18 cellular contexts compared by ENCODE assay signal in the genomic region with DNA sequence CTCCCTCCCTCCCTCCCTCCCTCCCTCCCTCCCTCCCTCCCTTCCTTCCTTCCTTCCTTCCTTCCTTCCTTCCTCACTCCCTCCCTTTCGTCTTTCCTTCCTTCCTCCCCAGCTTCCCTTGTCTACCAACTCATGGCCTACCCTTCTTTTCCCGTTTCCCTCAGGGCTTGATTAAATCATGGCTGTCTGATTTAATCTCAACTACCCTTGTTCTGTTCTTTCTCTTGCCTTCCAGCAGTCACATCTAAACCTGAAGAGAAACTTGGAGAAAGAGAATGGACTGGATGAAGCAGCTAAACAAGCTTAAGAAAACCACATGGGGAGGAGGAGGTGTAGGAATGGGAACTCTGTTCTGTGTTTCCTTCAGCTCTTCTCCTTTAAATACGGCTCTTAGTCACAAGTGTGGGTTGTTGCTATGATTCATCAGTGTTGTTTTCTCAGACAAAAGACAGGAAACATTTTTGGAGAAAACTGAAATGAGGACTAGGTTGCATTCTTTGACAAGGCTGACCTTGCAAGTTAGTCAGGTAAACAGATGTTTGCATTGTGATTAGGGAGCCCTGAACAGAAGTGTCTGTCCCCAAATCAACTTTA.
DNase-seq lines count a peak whose midpoint lies in the region; ATAC-seq, FAIRE-seq and TF ChIP-seq lines count a peak whose summit lies in the region.
"Had no signal": no experiment of that assay in that cellular context is flagged by ENCODE, and none has a peak within 500 bp of the region (broad histone marks: within the 10 kb centered on the region; RNA-seq: fewer than 3 reads in every experiment).

No MANE protein-coding gene starts in this region.

- WGBS in mammary epithelial cell (ENCODE audit: low coverage, missing lambda C conversion rate): 15% methylated on average over 3 of the region's 3 CpGs

- H3K4me1 Mint-ChIP-seq in MCF 10A (ENCODE audit: insufficient read depth, unreplicated experiment): peaks cover 16% of the 10 kb centered on the region
- no peaks in the 10 kb centered on the region for H3K4me1 Mint-ChIP-seq in activated naive CD8-positive, alpha-beta T cell treated with anti-CD3 and anti-CD28 coated beads for 36 hours
- H3K4me1 Mint-ChIP-seq: stimulated activated effector memory CD8-positive, alpha-beta T cell treated with anti-CD3 and anti-CD28 coated beads, Interleukin-12 subunit alpha, Interleukin-12 subunit beta, amount 100 ng/mL, for 72 hours had no signal

- in situ Hi-C loops in mammary epithelial cell (cut with MboI; ENCODE audit: low sequenced_read_pairs in 2 of 2): no loop called here

- H3K4me2 ChIP-seq in mammary epithelial cell (ENCODE audit: insufficient read depth, low read depth, low read length): no peak overlapping the region

- H3K4me3 Mint-ChIP-seq in MCF 10A (ENCODE audit: unreplicated experiment): no peak overlapping the region
- H3K4me3 Mint-ChIP-seq in activated naive CD8-positive, alpha-beta T cell treated with anti-CD3 and anti-CD28 coated beads for 36 hours: no peak overlapping the region
- H3K4me3 Mint-ChIP-seq: dendritic cell treated with granulocyte-macrophage colony-stimulating factor and Interleukin-4, amounts not matched to agents 40 ng/mL and 50 ng/mL, for 4 days; stimulated activated effector memory CD8-positive, alpha-beta T cell treated with anti-CD3 and anti-CD28 coated beads, Interleukin-12 subunit alpha, Interleukin-12 subunit beta, amount 100 ng/mL, for 72 hours had no signal

- no peaks in the 10 kb centered on the region for H3K9me3 Mint-ChIP-seq in MCF 10A (ENCODE audit: unreplicated experiment)
- peaks cover 2% of the 10 kb centered on the region for H3K9me3 Mint-ChIP-seq in activated naive CD8-positive, alpha-beta T cell treated with anti-CD3 and anti-CD28 coated beads for 36 hours

- H3K27me3 ChIP-seq in mammary epithelial cell (ENCODE audit: insufficient read depth, low read length): no peaks in the 10 kb centered on the region
- no peaks in the 10 kb centered on the region for H3K27me3 ChIP-seq in bronchial epithelial cell (ENCODE audit: control insufficient read depth, insufficient read depth, low read length)
- H3K27me3 ChIP-seq: tibial nerve had no signal

- H3K4me1 ChIP-seq in mammary epithelial cell (ENCODE audit: insufficient read depth, low read length): no peaks in the 10 kb centered on the region
- H3K4me1 ChIP-seq: tibial nerve had no signal

- intact Hi-C loops in MCF 10A (cut with micrococcal nuclease): no loop called here
- intact Hi-C loops in mammary epithelial cell (cut with micrococcal nuclease): no loop called here

- DNase-seq in MCF 10A (ENCODE audit: unreplicated experiment) (peak; percentile 57), mammary epithelial cell (no peak), bronchial epithelial cell (ENCODE audit: low read depth) (peak; percentile 6), kidney tubule cell (ENCODE audit: low spot score) (peak; percentile 19), NCI-H345 treated with DMSO at 0.1 percent for 48 hours (lab: John Stamatoyannopoulos, UW; ENCODE audit: unreplicated experiment) (no peak), left lobe of liver (ENCODE audit: low spot score) (no peak)
- no peak for DNase-seq in activated naive CD8-positive, alpha-beta T cell treated with anti-CD3 and anti-CD28 coated beads for 36 hours
- DNase-seq: 8988T, erythroblast, MM.1S, NCI-H1694 treated with DMSO at 0.1 percent for 48 hours, NCI-H446 had no signal

- BruUV-seq in MCF 10A (replicated peaks; lab: Mats Ljungman, UMichigan): no TSS peak
- BruUV-seq in mammary epithelial cell (replicated peaks; lab: Mats Ljungman, UMichigan): no TSS peak

- H3K27ac Mint-ChIP-seq in MCF 10A (ENCODE audit: low read depth, unreplicated experiment): peak overlapping the region; percentile 78
- H3K27ac Mint-ChIP-seq in activated naive CD8-positive, alpha-beta T cell treated with anti-CD3 and anti-CD28 coated beads for 36 hours: no peak overlapping the region
- H3K27ac Mint-ChIP-seq: dendritic cell treated with granulocyte-macrophage colony-stimulating factor and Interleukin-4, amounts not matched to agents 40 ng/mL and 50 ng/mL, for 4 days; stimulated activated effector memory CD8-positive, alpha-beta T cell treated with anti-CD3 and anti-CD28 coated beads, Interleukin-12 subunit alpha, Interleukin-12 subunit beta, amount 100 ng/mL, for 72 hours had no signal

- TF ChIP-seq CTCF in MCF 10A (IDR thresholded peaks at IDR 0.05; ENCODE audit: unreplicated experiment): no peak
- no peak for TF ChIP-seq CTCF in mammary epithelial cell (conservative IDR thresholded peaks at IDR 0.05 in 1 of 2, IDR thresholded peaks at IDR 0.05 in 1 of 2; ENCODE audit: extremely low read depth in 1 of 2, insufficient read depth in 1 of 2, low read depth in 1 of 2, low read length in 2 of 2)
- no peak for TF ChIP-seq CTCF in bronchial epithelial cell (IDR thresholded peaks at IDR 0.05; ENCODE audit: insufficient read depth, low read length, severe bottlenecking)

- no peaks in the 10 kb centered on the region for H3K36me3 Mint-ChIP-seq in MCF 10A (ENCODE audit: insufficient read depth, unreplicated experiment)
- no peaks in the 10 kb centered on the region for H3K36me3 Mint-ChIP-seq in activated naive CD8-positive, alpha-beta T cell treated with anti-CD3 and anti-CD28 coated beads for 36 hours
- H3K36me3 Mint-ChIP-seq: stimulated activated effector memory CD8-positive, alpha-beta T cell treated with anti-CD3 and anti-CD28 coated beads, Interleukin-12 subunit alpha, Interleukin-12 subunit beta, amount 100 ng/mL, for 72 hours had no signal

- CTCF ChIA-PET in MCF 10A (lab: Yijun Ruan, JAX) (interaction anchor here (0.7 to 1.7 kb wide), 4 partner anchors 11 to 516 kb away, joined by 3 to 4 read pairs (median 4); no protein-coding TSS in a partner anchor), mammary epithelial cell (lab: Charles Lee; ENCODE audit: low non-redundant PET) (no interaction called here)

- ATAC-seq in HG02642 (IDR thresholded peaks at IDR 0.05; ENCODE audit: poor library complexity, unreplicated experiment): no peak
- ATAC-seq in left lobe of liver: no peak
- ATAC-seq: activated CD4-positive, CD25-positive, alpha-beta regulatory T cell treated with anti-CD3 and anti-CD28 coated beads, Interleukin-2, amount 50 U/mL, for 24 hours; stimulated activated effector memory CD8-positive, alpha-beta T cell treated with anti-CD3 and anti-CD28 coated beads, Interleukin-12 subunit alpha, Interleukin-12 subunit beta, amount 100 ng/mL, for 72 hours had no signal

- POLR2A ChIA-PET in MCF 10A (lab: Yijun Ruan, JAX): no interaction called here

- no peak for FAIRE-seq in bronchial epithelial cell (lab: Jason Lieb, UNC)
- FAIRE-seq: GM12892 had no signal

- no peaks in the 10 kb centered on the region for H3K27me3 Mint-ChIP-seq in MCF 10A (ENCODE audit: insufficient read depth, unreplicated experiment)
- H3K27me3 Mint-ChIP-seq in activated naive CD8-positive, alpha-beta T cell treated with anti-CD3 and anti-CD28 coated beads for 36 hours: peaks cover 4% of the 10 kb centered on the region
- H3K27me3 Mint-ChIP-seq: dendritic cell treated with granulocyte-macrophage colony-stimulating factor and Interleukin-4, amounts not matched to agents 40 ng/mL and 50 ng/mL, for 4 days had no signal

- H3K36me3 ChIP-seq in mammary epithelial cell (ENCODE audit: insufficient read depth, low read length) (no peaks in the 10 kb centered on the region), bronchial epithelial cell (ENCODE audit: control insufficient read depth, insufficient read depth, low read length) (no peaks in the 10 kb centered on the region)
- H3K36me3 ChIP-seq: tibial nerve had no signal

- H3K9me3 ChIP-seq in mammary epithelial cell (replicated peaks; ENCODE audit: insufficient read depth, low read length): peaks cover 28% of the 10 kb centered on the region
- H3K9me3 ChIP-seq: tibial nerve had no signal

- no peaks in the 10 kb centered on the region for H3K79me2 ChIP-seq in mammary epithelial cell (ENCODE audit: insufficient read depth, low read length)

- H2AFZ ChIP-seq in mammary epithelial cell (ENCODE audit: low read depth, low read length): no peak overlapping the region

- no peak overlapping the region for H3K9ac ChIP-seq in mammary epithelial cell (ENCODE audit: insufficient read depth, low read length)

- H3K27ac ChIP-seq in mammary epithelial cell (ENCODE audit: insufficient read depth, low read depth, low read length): no peak overlapping the region
- H3K27ac ChIP-seq: tibial nerve had no signal

- dilution Hi-C loops in mammary epithelial cell (cut with HindIII; ENCODE audit: low sequenced_read_pairs): no loop called here

- no peak overlapping the region for H3K4me3 ChIP-seq in mammary epithelial cell (replicated peaks in 1 of 3; ENCODE audit: insufficient read depth in 1 of 3, low read depth in 2 of 3, low read length in 3 of 3)
- H3K4me3 ChIP-seq in bronchial epithelial cell (ENCODE audit: low read depth, low read length): no peak overlapping the region
- H3K4me3 ChIP-seq: tibial nerve had no signal

- H4K20me1 ChIP-seq in mammary epithelial cell (ENCODE audit: insufficient read depth, low read length): no peaks in the 10 kb centered on the region

Comparison
In these comparisons a context has a peak if more than half of its experiments do, and no peak if none do; other contexts are left out.
1. DNase-seq: peak in MCF 10A (single experiment), bronchial epithelial cell (single experiment) and kidney tubule cell (single experiment); none in mammary epithelial cell (single experiment), NCI-H345 treated with DMSO at 0.1 percent for 48 hours (single experiment), activated naive CD8-positive, alpha-beta T cell treated with anti-CD3 and anti-CD28 coated beads for 36 hours (single experiment) and left lobe of liver (single experiment).